Comparison of ENCODE assay signal across 21 cellular contexts in genomic region chr16:89401205-89401604, GRCh38.
DNase-seq lines count a peak whose midpoint lies in the region; ATAC-seq and TF ChIP-seq lines count a peak whose summit lies in the region.
"Had no signal": no experiment of that assay in that cellular context is flagged by ENCODE, and none has a peak within 500 bp of the region (broad histone marks: within the 10 kb centered on the region; RNA-seq: fewer than 3 reads in every experiment).

No MANE protein-coding gene starts in this region.

- H3K36me3 Mint-ChIP-seq in activated CD8-positive, alpha-beta memory T cell treated with anti-CD3 and anti-CD28 coated beads, Interleukin-2, amount 10 ng/mL, durations not matched to agents 7 days and 5 days = peaks cover 5% of the 10 kb centered on the region
- H3K36me3 Mint-ChIP-seq in IgD-negative memory B cell = no peaks in the 10 kb centered on the region
- peaks cover 14% of the 10 kb centered on the region for H3K36me3 Mint-ChIP-seq in brain
- peaks cover 2% of the 10 kb centered on the region for H3K36me3 Mint-ChIP-seq in osteocyte (ENCODE audit: unreplicated experiment)

- H3K4me3 Mint-ChIP-seq in activated CD8-positive, alpha-beta memory T cell treated with anti-CD3 and anti-CD28 coated beads, Interleukin-2, amount 10 ng/mL, durations not matched to agents 7 days and 5 days = no peak overlapping the region
- H3K4me3 Mint-ChIP-seq in IgD-negative memory B cell (peak overlapping the region in 2 of 4 donors; percentile 10 to 53), brain (peak overlapping the region in 1 of 5 experiments; percentile 56), osteocyte (ENCODE audit: unreplicated experiment) (no peak overlapping the region)

- CTCF ChIA-PET in activated CD8-positive, alpha-beta memory T cell treated with anti-CD3 and anti-CD28 coated beads, Interleukin-2, amount 10 ng/mL, durations not matched to agents 7 days and 5 days (lab: Charles Lee) = no interaction called here

- peaks cover 53% of the 10 kb centered on the region for H3K4me1 Mint-ChIP-seq in activated CD8-positive, alpha-beta memory T cell treated with anti-CD3 and anti-CD28 coated beads, Interleukin-2, amount 10 ng/mL, durations not matched to agents 7 days and 5 days
- H3K4me1 Mint-ChIP-seq in IgD-negative memory B cell (peaks cover 36 to 41% (median 41%) of the 10 kb centered on the region in 3 donors), brain (peaks cover 65% of the 10 kb centered on the region), osteocyte (ENCODE audit: unreplicated experiment) (peaks cover 56% of the 10 kb centered on the region)

- ATAC-seq in activated CD8-positive, alpha-beta memory T cell treated with anti-CD3 and anti-CD28 coated beads, Interleukin-2, amount 10 ng/mL, durations not matched to agents 7 days and 5 days = no peak
- no peak for ATAC-seq in HG02973 (IDR thresholded peaks at IDR 0.05; ENCODE audit: unreplicated experiment)
- ATAC-seq: left cardiac atrium had no signal

- TF ChIP-seq CTCF in brain (conservative IDR thresholded peaks at IDR 0.05) (no peak), osteocyte (IDR thresholded peaks at IDR 0.05) (no peak)

- H3K27ac Mint-ChIP-seq in activated CD8-positive, alpha-beta memory T cell treated with anti-CD3 and anti-CD28 coated beads, Interleukin-2, amount 10 ng/mL, durations not matched to agents 7 days and 5 days = peak overlapping the region; percentile 50
- H3K27ac Mint-ChIP-seq in IgD-negative memory B cell = peak overlapping the region; percentile 59 to 98 (median 87)
- peak overlapping the region; percentile 6 to 96 (median 78) for H3K27ac Mint-ChIP-seq in brain
- peak overlapping the region; percentile 34 for H3K27ac Mint-ChIP-seq in osteocyte (ENCODE audit: unreplicated experiment)

- no peak for DNase-seq in activated CD8-positive, alpha-beta memory T cell treated with anti-CD3 and anti-CD28 coated beads, Interleukin-2, amount 10 ng/mL, durations not matched to agents 7 days and 5 days
- no peak for DNase-seq in activated CD8-positive, alpha-beta memory T cell treated with anti-CD3 and anti-CD28 coated beads, Interleukin-2, amount 50 U/mL, for 4 hours
- DNase-seq in osteocyte (ENCODE audit: extremely low spot score, unreplicated experiment) = no peak
- DNase-seq in CD1c-positive myeloid dendritic cell (ENCODE audit: extremely low spot score) = no peak
- DNase-seq in stimulated activated CD4-positive, alpha-beta T cell treated with anti-CD3 and anti-CD28 coated beads, Interleukin-4, amount 100 ng/mL, for 1 hour = no peak
- DNase-seq: ACHN; activated gamma-delta T cell treated with Interleukin-2 at 50 U/mL for 16 hours; colonic mucosa; DND-41; left cardiac atrium; MG63; NCI-H146; NCI-H82; nucleus accumbens; Peyer's patch; stimulated activated CD4-positive, alpha-beta T cell treated with anti-CD3 and anti-CD28 coated beads, Interleukin-15, amount 100 ng/mL, for 24 hours; stimulated activated naive CD4-positive, alpha-beta T cell; transverse colon had no signal

- H3K9me3 Mint-ChIP-seq in activated CD8-positive, alpha-beta memory T cell treated with anti-CD3 and anti-CD28 coated beads, Interleukin-2, amount 10 ng/mL, durations not matched to agents 7 days and 5 days (ENCODE audit: low read depth) = no peaks in the 10 kb centered on the region
- H3K9me3 Mint-ChIP-seq in IgD-negative memory B cell (no peaks in the 10 kb centered on the region), brain (no peaks in the 10 kb centered on the region), osteocyte (ENCODE audit: unreplicated experiment) (no peaks in the 10 kb centered on the region)

- no peaks in the 10 kb centered on the region for H3K27me3 Mint-ChIP-seq in activated CD8-positive, alpha-beta memory T cell treated with anti-CD3 and anti-CD28 coated beads, Interleukin-2, amount 10 ng/mL, durations not matched to agents 7 days and 5 days
- no peaks in the 10 kb centered on the region for H3K27me3 Mint-ChIP-seq in IgD-negative memory B cell
- H3K27me3 Mint-ChIP-seq in brain = no peaks in the 10 kb centered on the region
- no peaks in the 10 kb centered on the region for H3K27me3 Mint-ChIP-seq in osteocyte (ENCODE audit: unreplicated experiment)

Comparison
In these comparisons a context has a peak if more than half of its experiments do, and no peak if none do; other contexts are left out.
1. H3K27ac Mint-ChIP-seq: peak in every context shown above with its lines; median percentile 87 in IgD-negative memory B cell; 78 in brain; 50 in activated CD8-positive, alpha-beta memory T cell treated with anti-CD3 and anti-CD28 coated beads, Interleukin-2, amount 10 ng/mL, durations not matched to agents 7 days and 5 days; 34 in osteocyte.